8 cellular contexts compared by ENCODE assay signal in genomic region chr4:1348014-1348513, GRCh38. TPM values are rescaled to one million over a fixed set of nuclear protein-coding genes. Genes with fewer than 3 reads are reported as not detected.
DNase-seq lines count a peak whose midpoint lies in the region; ATAC-seq and TF ChIP-seq lines count a peak whose summit lies in the region.

No MANE protein-coding gene starts in this region.

- in situ Hi-C loops in GM18951 (cut with MboI; ENCODE audit: low sequenced_read_pairs, unreplicated experiment) = no loop called here

- TF ChIP-seq CTCF in WI38 (IDR thresholded peaks at IDR 0.05; ENCODE audit: low read depth, low read length) (no peak), foreskin keratinocyte (conservative IDR thresholded peaks at IDR 0.05) (no peak)

- ATAC-seq in foreskin keratinocyte = no peak
- ATAC-seq in HG03469 (IDR thresholded peaks at IDR 0.05; ENCODE audit: unreplicated experiment) = no peak

- DNase-seq in foreskin keratinocyte (no peak), skeletal muscle cell (ENCODE audit: low read depth) (no peak), COR-L47 (lab: John Stamatoyannopoulos, UW) (no peak), NCI-H1417 treated with DMSO at 0.1 percent for 48 hours (lab: John Stamatoyannopoulos, UW) (no peak), AG08395 (ENCODE audit: low spot score) (no peak)

- no peaks in the 10 kb centered on the region for H3K27me3 ChIP-seq in foreskin keratinocyte

- H3K4me3 ChIP-seq in WI38 (ENCODE audit: low read depth, low read length) = peak overlapping the region; percentile 58
- peak overlapping the region; percentile 54 for H3K4me3 ChIP-seq in skeletal muscle cell (ENCODE audit: low read depth, low read length)

- H3K4me1 ChIP-seq in foreskin keratinocyte = no peaks in the 10 kb centered on the region

- peak overlapping the region; percentile 78 for H3K27ac ChIP-seq in foreskin keratinocyte

- peak; percentile 9 for TF ChIP-seq POLR2A in GM18951 (IDR thresholded peaks at IDR 0.05; ENCODE audit: extremely low read depth, insufficient read depth, insufficient read length)

RNA-seq across cellular contexts. Expression of gene UVSSA, which starts 1.1 kb away (rescaled TPM):
- total RNA-seq in foreskin keratinocyte = 6.5 and 7.4 TPM in 2 replicates
- 2.6 and 3.3 TPM in 2 replicates for polyA plus RNA-seq in foreskin keratinocyte

RNA-seq across cellular contexts. Expression of gene NKX1-1, which starts 58.2 kb away (rescaled TPM):
- total RNA-seq in foreskin keratinocyte = not detected in 2 replicates
- polyA plus RNA-seq in foreskin keratinocyte = not detected in 2 replicates

RNA-seq across cellular contexts. Expression of gene MAEA, which starts 58.4 kb away (rescaled TPM):
- 80.6 and 86.1 TPM in 2 replicates for total RNA-seq in foreskin keratinocyte
- polyA plus RNA-seq in foreskin keratinocyte = 61.4 and 70.2 TPM in 2 replicates
